ENCODE assay signal across 1 cellular context in genomic region chr6:143953922-143954321, GRCh38.
TF ChIP-seq lines count a peak whose summit lies in the region.

No MANE protein-coding gene starts in this region.

TF ChIP-seq in GM23338, 12 proteins besides CTCF, POLR2A, EP300 and RAD21 (continued from another document):
- TF ChIP-seq ZNF462 (CRISPR knock-in tag; IDR thresholded peaks at IDR 0.05) (no peak), CREB1 (CRISPR knock-in tag; IDR thresholded peaks at IDR 0.05; ENCODE audit: low read depth) (no peak), ETS1 (IDR thresholded peaks at IDR 0.05) (no peak), ZNF331 (CRISPR knock-in tag; IDR thresholded peaks at IDR 0.05; ENCODE audit: low read depth) (no peak), ZNF114 (CRISPR knock-in tag; IDR thresholded peaks at IDR 0.05) (no peak), EZH2phosphoT487 (IDR thresholded peaks at IDR 0.05; ENCODE audit: unreplicated experiment) (no peak), REST (IDR thresholded peaks at IDR 0.05; ENCODE audit: unreplicated experiment) (no peak), POLR2AphosphoS5 (IDR thresholded peaks at IDR 0.05; ENCODE audit: low read depth) (no peak), NANOG (IDR thresholded peaks at IDR 0.05; ENCODE audit: borderline replicate concordance) (no peak), JUNB (IDR thresholded peaks at IDR 0.05; ENCODE audit: unreplicated experiment) (no peak)
